In genomic region chr2:152349416-152349815, GRCh38 we compare ENCODE assay signal across 17 cellular contexts. TPM values are rescaled to one million over a fixed set of nuclear protein-coding genes. Genes with fewer than 3 reads are reported as not detected.
DNase-seq lines count a peak whose midpoint lies in the region; ATAC-seq and TF ChIP-seq lines count a peak whose summit lies in the region.
"Had no signal": no experiment of that assay in that cellular context is flagged by ENCODE, and none has a peak within 500 bp of the region (broad histone marks: within the 10 kb centered on the region; RNA-seq: fewer than 3 reads in every experiment).

No MANE protein-coding gene starts in this region.

- POLR2A ChIA-PET in GM10248 (lab: Yijun Ruan, JAX): no interaction called here

- no peak for ATAC-seq in GM18867 (IDR thresholded peaks at IDR 0.05; ENCODE audit: unreplicated experiment)
- ATAC-seq: GM12878 had no signal

- peaks cover 4% of the 10 kb centered on the region for H3K36me3 Mint-ChIP-seq in Calu3 (ENCODE audit: insufficient read depth, unreplicated experiment)
- H3K36me3 Mint-ChIP-seq: CD4-positive, CD25-positive, alpha-beta regulatory T cell; CD8-positive, alpha-beta memory T cell had no signal

- intact Hi-C loops in Calu3 (cut with micrococcal nuclease; ENCODE audit: unreplicated experiment): no loop called here

- DNase-seq in Calu3: no peak
- DNase-seq in SK-MEL-5 (ENCODE audit: low read depth, low spot score): peak; percentile 89
- peak; percentile 73 for DNase-seq in foreskin melanocyte
- no peak for DNase-seq in GM10248 (ENCODE audit: extremely low spot score)
- DNase-seq in globus pallidus (ENCODE audit: low spot score): no peak
- no peak for DNase-seq in UCSD-AML1 (lab: John Stamatoyannopoulos, UW; ENCODE audit: unreplicated experiment)
- DNase-seq: ACHN; BE2C; C1 segment of cervical spinal cord; CD4-positive, CD25-positive, alpha-beta regulatory T cell; CD8-positive, alpha-beta memory T cell; DMS79 treated with DMSO at 0.1 percent for 48 hours; GF-D8; GM23248; HCEC 1CT had no signal

- peaks cover 45% of the 10 kb centered on the region for H3K4me1 Mint-ChIP-seq in Calu3 (ENCODE audit: low read depth, unreplicated experiment)
- H3K4me1 Mint-ChIP-seq: CD4-positive, CD25-positive, alpha-beta regulatory T cell; CD8-positive, alpha-beta memory T cell had no signal

- H3K27ac Mint-ChIP-seq in Calu3 (ENCODE audit: unreplicated experiment): peak overlapping the region; percentile 33
- H3K27ac Mint-ChIP-seq: CD4-positive, CD25-positive, alpha-beta regulatory T cell; CD8-positive, alpha-beta memory T cell had no signal

- H3K4me3 Mint-ChIP-seq in Calu3 (ENCODE audit: low read depth, unreplicated experiment): no peak overlapping the region
- H3K4me3 Mint-ChIP-seq: CD4-positive, CD25-positive, alpha-beta regulatory T cell; CD8-positive, alpha-beta memory T cell had no signal

- CTCF ChIA-PET in Calu3 (lab: Charles Lee): no interaction called here
- CTCF ChIA-PET in GM10248 (lab: Yijun Ruan, JAX): interaction anchor here (0.8 to 1.6 kb wide), 5 partner anchors 11 to 405 kb away, joined by 3 to 4 read pairs (median 3); no protein-coding TSS in a partner anchor

- no TSS peak for BruUV-seq in Calu3 (replicated peaks; lab: Mats Ljungman, UMichigan)

- no peaks in the 10 kb centered on the region for H3K27me3 Mint-ChIP-seq in Calu3 (ENCODE audit: unreplicated experiment)

- no peaks in the 10 kb centered on the region for H3K9me3 Mint-ChIP-seq in Calu3 (ENCODE audit: low read depth, unreplicated experiment)

- in situ Hi-C loops in SK-MEL-5 (cut with HindIII; ENCODE audit: low pct_unique_long_range_greater_than_20kb, low sequenced_read_pairs): no loop called here

- TF ChIP-seq CTCF in Calu3 (IDR thresholded peaks at IDR 0.05; ENCODE audit: unreplicated experiment): no peak
- TF ChIP-seq CTCF in GM10248 (IDR thresholded peaks at IDR 0.05; ENCODE audit: control extremely low read depth, extremely low read depth, low read depth, missing control alignments): no peak

RNA-seq across cellular contexts. Expression of gene FMNL2, which starts 14.4 kb away (rescaled TPM):
- total RNA-seq in Calu3 (2022): 42.9 and 46.5 TPM in 2 replicates
- total RNA-seq in SK-MEL-5 (2014; rRNA removed; shearing (Covaris generic)): 50.8 and 57.5 TPM in 2 replicates
- 49.2 and 68.3 TPM in 2 replicates for polyA plus RNA-seq in SK-MEL-5 (2015; cell fraction: cytosol; rRNA removed)
- 181 and 223 TPM in 2 replicates for polyA plus RNA-seq in SK-MEL-5 (2015; cell fraction: nucleus; rRNA removed)

Comparison
In these comparisons a context has a peak if more than half of its experiments do, and no peak if none do; other contexts are left out.
1. DNase-seq: peak in SK-MEL-5 (single experiment) and foreskin melanocyte (single experiment); none in Calu3 (single experiment), GM10248 (single experiment), globus pallidus (single experiment) and UCSD-AML1 (single experiment).